1 cellular context compared by ENCODE assay signal in the genomic region with DNA sequence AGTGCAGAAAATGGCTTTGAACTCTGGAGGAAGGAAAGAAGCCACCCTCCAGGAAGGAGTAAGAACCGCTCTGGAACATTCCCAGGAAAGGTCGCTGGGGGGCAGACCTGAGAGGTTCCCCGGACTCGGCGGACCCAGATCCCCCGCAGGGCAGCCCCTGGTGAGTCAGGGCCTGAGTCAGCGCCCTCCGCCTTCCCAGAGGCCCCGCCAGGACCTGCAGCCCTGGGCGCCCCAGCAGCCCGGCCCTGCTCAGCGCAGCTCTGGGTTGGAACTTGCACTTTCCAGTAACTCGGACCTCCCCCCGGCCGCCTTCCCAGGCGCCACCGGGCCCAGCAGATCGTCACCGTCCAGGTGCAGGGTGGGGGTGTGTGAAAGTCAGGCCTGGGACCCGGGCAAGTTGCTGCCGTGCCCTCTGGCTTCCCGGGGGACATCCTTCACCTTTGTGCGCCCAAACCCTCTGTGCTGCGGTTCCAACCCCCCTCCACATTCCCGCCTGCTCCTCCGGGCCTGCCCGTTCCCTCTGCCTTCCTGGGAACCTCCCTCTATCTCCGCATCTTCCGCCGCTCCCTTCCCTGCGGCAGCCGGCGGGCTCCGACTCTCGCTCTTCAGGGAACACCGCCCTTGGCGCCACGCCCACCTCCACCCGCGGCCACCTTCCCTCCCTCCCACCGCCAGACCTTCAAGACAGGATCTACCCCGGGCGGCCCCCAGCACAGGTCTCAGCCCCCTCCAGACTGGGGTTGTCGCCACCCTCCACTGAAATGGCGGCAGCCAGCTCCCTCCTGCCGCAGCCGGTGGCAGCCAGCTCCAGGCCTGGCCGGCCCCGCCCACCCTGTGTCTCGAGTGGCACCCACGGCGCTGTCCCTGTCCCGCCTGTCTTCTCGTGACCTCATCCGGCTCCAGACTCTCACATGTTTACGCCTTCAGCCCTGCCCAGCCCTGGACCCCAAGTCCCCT.
TF ChIP-seq lines count a peak whose summit lies in the region.

No MANE protein-coding gene starts in this region.

TF ChIP-seq in HepG2, 621 proteins besides CTCF, POLR2A, EP300 and RAD21 (continued from another document and continues in another):
- TF ChIP-seq, protein P1, sequence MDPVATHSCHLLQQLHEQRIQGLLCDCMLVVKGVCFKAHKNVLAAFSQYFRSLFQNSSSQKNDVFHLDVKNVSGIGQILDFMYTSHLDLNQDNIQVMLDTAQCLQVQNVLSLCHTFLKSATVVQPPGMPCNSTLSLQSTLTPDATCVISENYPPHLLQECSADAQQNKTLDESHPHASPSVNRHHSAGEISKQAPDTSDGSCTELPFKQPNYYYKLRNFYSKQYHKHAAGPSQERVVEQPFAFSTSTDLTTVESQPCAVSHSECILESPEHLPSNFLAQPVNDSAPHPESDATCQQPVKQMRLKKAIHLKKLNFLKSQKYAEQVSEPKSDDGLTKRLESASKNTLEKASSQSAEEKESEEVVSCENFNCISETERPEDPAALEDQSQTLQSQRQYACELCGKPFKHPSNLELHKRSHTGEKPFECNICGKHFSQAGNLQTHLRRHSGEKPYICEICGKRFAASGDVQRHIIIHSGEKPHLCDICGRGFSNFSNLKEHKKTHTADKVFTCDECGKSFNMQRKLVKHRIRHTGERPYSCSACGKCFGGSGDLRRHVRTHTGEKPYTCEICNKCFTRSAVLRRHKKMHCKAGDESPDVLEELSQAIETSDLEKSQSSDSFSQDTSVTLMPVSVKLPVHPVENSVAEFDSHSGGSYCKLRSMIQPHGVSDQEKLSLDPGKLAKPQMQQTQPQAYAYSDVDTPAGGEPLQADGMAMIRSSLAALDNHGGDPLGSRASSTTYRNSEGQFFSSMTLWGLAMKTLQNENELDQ (CRISPR knock-in tag; IDR thresholded peaks at IDR 0.05; ENCODE audit: borderline replicate concordance), result no peak
- TF ChIP-seq REL (CRISPR knock-in tag; conservative IDR thresholded peaks at IDR 0.05) (no peak), TOE1 (CRISPR knock-in tag; IDR thresholded peaks at IDR 0.05) (no peak), NR1H2 (CRISPR knock-in tag; IDR thresholded peaks at IDR 0.05; ENCODE audit: borderline replicate concordance, low read depth) (no peak), ZNF510 (CRISPR knock-in tag; IDR thresholded peaks at IDR 0.05; ENCODE audit: low read depth) (no peak), HNRNPLL (IDR thresholded peaks at IDR 0.05; ENCODE audit: low read depth, low read length, poor library complexity, severe bottlenecking) (peak; percentile 86), ZNF724P (CRISPR knock-in tag; IDR thresholded peaks at IDR 0.05; ENCODE audit: borderline replicate concordance) (peak; percentile 79; the same call in 1 of the 2 replicates), CCDC6 (CRISPR knock-in tag; IDR thresholded peaks at IDR 0.05) (0 out of 2 replicates have a peak, but pooled peaks have one; percentile 24), MIER3 (CRISPR knock-in tag; IDR thresholded peaks at IDR 0.05; ENCODE audit: borderline replicate concordance) (peak; percentile 79; the same call in 1 of the 2 replicates), ZBTB38 (CRISPR knock-in tag; IDR thresholded peaks at IDR 0.05) (no peak), PHF20 (CRISPR knock-in tag; IDR thresholded peaks at IDR 0.05) (no peak), HIVEP1 (CRISPR knock-in tag; IDR thresholded peaks at IDR 0.05) (peak; percentile 71), ATM (IDR thresholded peaks at IDR 0.05; ENCODE audit: borderline replicate concordance) (no peak), ZNF7 (CRISPR knock-in tag; IDR thresholded peaks at IDR 0.05) (no peak), SP5 (CRISPR knock-in tag; IDR thresholded peaks at IDR 0.05; ENCODE audit: borderline replicate concordance, low read depth) (peak; percentile 62; the same call in 1 of the 2 replicates), AKAP8 (CRISPR knock-in tag; IDR thresholded peaks at IDR 0.05) (no peak), ZNF589 (CRISPR knock-in tag; conservative IDR thresholded peaks at IDR 0.05) (no peak), ZNF605 (CRISPR knock-in tag; IDR thresholded peaks at IDR 0.05) (0 out of 2 replicates have a peak, but pooled peaks have one; percentile 70), ZNF496 (CRISPR knock-in tag; IDR thresholded peaks at IDR 0.05; ENCODE audit: insufficient replicate concordance) (no peak), DMAP1 (CRISPR knock-in tag; IDR thresholded peaks at IDR 0.05) (peak; percentile 76; the same call in 1 of the 2 replicates), TMF1 (CRISPR knock-in tag; IDR thresholded peaks at IDR 0.05; ENCODE audit: low read depth) (no peak), NFE2L1 (CRISPR knock-in tag; IDR thresholded peaks at IDR 0.05; ENCODE audit: borderline replicate concordance) (no peak), HDAC1 (CRISPR knock-in tag; IDR thresholded peaks at IDR 0.05) (peak; percentile 35), ZNF644 (CRISPR knock-in tag; IDR thresholded peaks at IDR 0.05; ENCODE audit: low read depth) (no peak), ZNF850 (CRISPR knock-in tag; conservative IDR thresholded peaks at IDR 0.05) (no peak), KLF16 (CRISPR knock-in tag; IDR thresholded peaks at IDR 0.05) (no peak; a peak in 1 of 4 replicates), ZNF557 (CRISPR knock-in tag; IDR thresholded peaks at IDR 0.05) (no peak), POGZ (CRISPR knock-in tag; IDR thresholded peaks at IDR 0.05) (0 out of 2 replicates have a peak, but pooled peaks have one; percentile 22), NCOA2 (CRISPR knock-in tag; IDR thresholded peaks at IDR 0.05) (no peak), ELF3 (CRISPR knock-in tag; IDR thresholded peaks at IDR 0.05) (peak; percentile 66), ZNF235 (CRISPR knock-in tag; IDR thresholded peaks at IDR 0.05; ENCODE audit: borderline replicate concordance) (no peak)
- TF ChIP-seq, protein P2, sequence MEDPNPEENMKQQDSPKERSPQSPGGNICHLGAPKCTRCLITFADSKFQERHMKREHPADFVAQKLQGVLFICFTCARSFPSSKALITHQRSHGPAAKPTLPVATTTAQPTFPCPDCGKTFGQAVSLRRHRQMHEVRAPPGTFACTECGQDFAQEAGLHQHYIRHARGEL (CRISPR knock-in tag; IDR thresholded peaks at IDR 0.05), result no peak
- TF ChIP-seq, protein P3, sequence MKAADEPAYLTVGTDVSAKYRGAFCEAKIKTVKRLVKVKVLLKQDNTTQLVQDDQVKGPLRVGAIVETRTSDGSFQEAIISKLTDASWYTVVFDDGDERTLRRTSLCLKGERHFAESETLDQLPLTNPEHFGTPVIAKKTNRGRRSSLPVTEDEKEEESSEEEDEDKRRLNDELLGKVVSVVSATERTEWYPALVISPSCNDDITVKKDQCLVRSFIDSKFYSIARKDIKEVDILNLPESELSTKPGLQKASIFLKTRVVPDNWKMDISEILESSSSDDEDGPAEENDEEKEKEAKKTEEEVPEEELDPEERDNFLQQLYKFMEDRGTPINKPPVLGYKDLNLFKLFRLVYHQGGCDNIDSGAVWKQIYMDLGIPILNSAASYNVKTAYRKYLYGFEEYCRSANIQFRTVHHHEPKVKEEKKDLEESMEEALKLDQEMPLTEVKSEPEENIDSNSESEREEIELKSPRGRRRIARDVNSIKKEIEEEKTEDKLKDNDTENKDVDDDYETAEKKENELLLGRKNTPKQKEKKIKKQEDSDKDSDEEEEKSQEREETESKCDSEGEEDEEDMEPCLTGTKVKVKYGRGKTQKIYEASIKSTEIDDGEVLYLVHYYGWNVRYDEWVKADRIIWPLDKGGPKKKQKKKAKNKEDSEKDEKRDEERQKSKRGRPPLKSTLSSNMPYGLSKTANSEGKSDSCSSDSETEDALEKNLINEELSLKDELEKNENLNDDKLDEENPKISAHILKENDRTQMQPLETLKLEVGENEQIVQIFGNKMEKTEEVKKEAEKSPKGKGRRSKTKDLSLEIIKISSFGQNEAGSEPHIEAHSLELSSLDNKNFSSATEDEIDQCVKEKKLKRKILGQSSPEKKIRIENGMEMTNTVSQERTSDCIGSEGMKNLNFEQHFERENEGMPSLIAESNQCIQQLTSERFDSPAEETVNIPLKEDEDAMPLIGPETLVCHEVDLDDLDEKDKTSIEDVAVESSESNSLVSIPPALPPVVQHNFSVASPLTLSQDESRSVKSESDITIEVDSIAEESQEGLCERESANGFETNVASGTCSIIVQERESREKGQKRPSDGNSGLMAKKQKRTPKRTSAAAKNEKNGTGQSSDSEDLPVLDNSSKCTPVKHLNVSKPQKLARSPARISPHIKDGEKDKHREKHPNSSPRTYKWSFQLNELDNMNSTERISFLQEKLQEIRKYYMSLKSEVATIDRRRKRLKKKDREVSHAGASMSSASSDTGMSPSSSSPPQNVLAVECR (CRISPR knock-in tag; IDR thresholded peaks at IDR 0.05; ENCODE audit: borderline replicate concordance), result peak; percentile 76
- TF ChIP-seq, protein P4, sequence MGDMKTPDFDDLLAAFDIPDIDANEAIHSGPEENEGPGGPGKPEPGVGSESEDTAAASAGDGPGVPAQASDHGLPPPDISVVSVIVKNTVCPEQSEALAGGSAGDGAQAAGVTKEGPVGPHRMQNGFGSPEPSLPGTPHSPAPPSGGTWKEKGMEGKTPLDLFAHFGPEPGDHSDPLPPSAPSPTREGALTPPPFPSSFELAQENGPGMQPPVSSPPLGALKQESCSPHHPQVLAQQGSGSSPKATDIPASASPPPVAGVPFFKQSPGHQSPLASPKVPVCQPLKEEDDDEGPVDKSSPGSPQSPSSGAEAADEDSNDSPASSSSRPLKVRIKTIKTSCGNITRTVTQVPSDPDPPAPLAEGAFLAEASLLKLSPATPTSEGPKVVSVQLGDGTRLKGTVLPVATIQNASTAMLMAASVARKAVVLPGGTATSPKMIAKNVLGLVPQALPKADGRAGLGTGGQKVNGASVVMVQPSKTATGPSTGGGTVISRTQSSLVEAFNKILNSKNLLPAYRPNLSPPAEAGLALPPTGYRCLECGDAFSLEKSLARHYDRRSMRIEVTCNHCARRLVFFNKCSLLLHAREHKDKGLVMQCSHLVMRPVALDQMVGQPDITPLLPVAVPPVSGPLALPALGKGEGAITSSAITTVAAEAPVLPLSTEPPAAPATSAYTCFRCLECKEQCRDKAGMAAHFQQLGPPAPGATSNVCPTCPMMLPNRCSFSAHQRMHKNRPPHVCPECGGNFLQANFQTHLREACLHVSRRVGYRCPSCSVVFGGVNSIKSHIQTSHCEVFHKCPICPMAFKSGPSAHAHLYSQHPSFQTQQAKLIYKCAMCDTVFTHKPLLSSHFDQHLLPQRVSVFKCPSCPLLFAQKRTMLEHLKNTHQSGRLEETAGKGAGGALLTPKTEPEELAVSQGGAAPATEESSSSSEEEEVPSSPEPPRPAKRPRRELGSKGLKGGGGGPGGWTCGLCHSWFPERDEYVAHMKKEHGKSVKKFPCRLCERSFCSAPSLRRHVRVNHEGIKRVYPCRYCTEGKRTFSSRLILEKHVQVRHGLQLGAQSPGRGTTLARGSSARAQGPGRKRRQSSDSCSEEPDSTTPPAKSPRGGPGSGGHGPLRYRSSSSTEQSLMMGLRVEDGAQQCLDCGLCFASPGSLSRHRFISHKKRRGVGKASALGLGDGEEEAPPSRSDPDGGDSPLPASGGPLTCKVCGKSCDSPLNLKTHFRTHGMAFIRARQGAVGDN (CRISPR knock-in tag; IDR thresholded peaks at IDR 0.05), result peak; percentile 87
- TF ChIP-seq, protein P5, sequence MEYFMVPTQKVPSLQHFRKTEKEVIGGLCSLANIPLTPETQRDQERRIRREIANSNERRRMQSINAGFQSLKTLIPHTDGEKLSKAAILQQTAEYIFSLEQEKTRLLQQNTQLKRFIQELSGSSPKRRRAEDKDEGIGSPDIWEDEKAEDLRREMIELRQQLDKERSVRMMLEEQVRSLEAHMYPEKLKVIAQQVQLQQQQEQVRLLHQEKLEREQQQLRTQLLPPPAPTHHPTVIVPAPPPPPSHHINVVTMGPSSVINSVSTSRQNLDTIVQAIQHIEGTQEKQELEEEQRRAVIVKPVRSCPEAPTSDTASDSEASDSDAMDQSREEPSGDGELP (IDR thresholded peaks at IDR 0.05; ENCODE audit: borderline replicate concordance, low read depth), result peak; percentile 34; the same call in 1 of the 2 replicates
- TF ChIP-seq, protein P6, sequence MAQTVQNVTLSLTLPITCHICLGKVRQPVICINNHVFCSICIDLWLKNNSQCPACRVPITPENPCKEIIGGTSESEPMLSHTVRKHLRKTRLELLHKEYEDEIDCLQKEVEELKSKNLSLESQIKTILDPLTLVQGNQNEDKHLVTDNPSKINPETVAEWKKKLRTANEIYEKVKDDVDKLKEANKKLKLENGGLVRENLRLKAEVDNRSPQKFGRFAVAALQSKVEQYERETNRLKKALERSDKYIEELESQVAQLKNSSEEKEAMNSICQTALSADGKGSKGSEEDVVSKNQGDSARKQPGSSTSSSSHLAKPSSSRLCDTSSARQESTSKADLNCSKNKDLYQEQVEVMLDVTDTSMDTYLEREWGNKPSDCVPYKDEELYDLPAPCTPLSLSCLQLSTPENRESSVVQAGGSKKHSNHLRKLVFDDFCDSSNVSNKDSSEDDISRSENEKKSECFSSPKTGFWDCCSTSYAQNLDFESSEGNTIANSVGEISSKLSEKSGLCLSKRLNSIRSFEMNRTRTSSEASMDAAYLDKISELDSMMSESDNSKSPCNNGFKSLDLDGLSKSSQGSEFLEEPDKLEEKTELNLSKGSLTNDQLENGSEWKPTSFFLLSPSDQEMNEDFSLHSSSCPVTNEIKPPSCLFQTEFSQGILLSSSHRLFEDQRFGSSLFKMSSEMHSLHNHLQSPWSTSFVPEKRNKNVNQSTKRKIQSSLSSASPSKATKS (CRISPR knock-in tag; IDR thresholded peaks at IDR 0.05), result no peak
- TF ChIP-seq, protein P7, sequence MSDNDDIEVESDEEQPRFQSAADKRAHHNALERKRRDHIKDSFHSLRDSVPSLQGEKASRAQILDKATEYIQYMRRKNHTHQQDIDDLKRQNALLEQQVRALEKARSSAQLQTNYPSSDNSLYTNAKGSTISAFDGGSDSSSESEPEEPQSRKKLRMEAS (IDR thresholded peaks at IDR 0.05), result peak; percentile 24; the same call in 1 of the 2 replicates
- TF ChIP-seq, protein P8, sequence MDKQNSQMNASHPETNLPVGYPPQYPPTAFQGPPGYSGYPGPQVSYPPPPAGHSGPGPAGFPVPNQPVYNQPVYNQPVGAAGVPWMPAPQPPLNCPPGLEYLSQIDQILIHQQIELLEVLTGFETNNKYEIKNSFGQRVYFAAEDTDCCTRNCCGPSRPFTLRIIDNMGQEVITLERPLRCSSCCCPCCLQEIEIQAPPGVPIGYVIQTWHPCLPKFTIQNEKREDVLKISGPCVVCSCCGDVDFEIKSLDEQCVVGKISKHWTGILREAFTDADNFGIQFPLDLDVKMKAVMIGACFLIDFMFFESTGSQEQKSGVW (CRISPR knock-in tag; IDR thresholded peaks at IDR 0.05; ENCODE audit: borderline replicate concordance), result no peak
- TF ChIP-seq, protein P9, sequence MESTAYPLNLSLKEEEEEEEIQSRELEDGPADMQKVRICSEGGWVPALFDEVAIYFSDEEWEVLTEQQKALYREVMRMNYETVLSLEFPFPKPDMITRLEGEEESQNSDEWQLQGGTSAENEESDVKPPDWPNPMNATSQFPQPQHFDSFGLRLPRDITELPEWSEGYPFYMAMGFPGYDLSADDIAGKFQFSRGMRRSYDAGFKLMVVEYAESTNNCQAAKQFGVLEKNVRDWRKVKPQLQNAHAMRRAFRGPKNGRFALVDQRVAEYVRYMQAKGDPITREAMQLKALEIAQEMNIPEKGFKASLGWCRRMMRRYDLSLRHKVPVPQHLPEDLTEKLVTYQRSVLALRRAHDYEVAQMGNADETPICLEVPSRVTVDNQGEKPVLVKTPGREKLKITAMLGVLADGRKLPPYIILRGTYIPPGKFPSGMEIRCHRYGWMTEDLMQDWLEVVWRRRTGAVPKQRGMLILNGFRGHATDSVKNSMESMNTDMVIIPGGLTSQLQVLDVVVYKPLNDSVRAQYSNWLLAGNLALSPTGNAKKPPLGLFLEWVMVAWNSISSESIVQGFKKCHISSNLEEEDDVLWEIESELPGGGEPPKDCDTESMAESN (CRISPR knock-in tag; conservative IDR thresholded peaks at IDR 0.05), result peak; percentile 87
